17 cellular contexts compared by ENCODE assay signal in genomic region chr2:239127513-239127912, GRCh38.
DNase-seq lines count a peak whose midpoint lies in the region; ATAC-seq, FAIRE-seq and TF ChIP-seq lines count a peak whose summit lies in the region.
"Had no signal": no experiment of that assay in that cellular context is flagged by ENCODE, and none has a peak within 500 bp of the region (broad histone marks: within the 10 kb centered on the region; RNA-seq: fewer than 3 reads in every experiment).

No MANE protein-coding gene starts in this region.

- CTCF ChIA-PET in HepG2 (lab: Yijun Ruan, JAX; ENCODE audit: low intra/inter-chr PET ratio, low total read pairs) = no interaction called here

- TF ChIP-seq POLR2A in HepG2 (IDR thresholded peaks at IDR 0.05; ENCODE audit: insufficient read depth in 1 of 2, low read depth in 2 of 2, low read length in 2 of 2) (no peak), spleen (IDR thresholded peaks at IDR 0.05) (no peak)

- FAIRE-seq in HepG2 (lab: Jason Lieb, UNC) = no peak
- FAIRE-seq: GM12878, GM18507, H1, HTR-8/SVneo had no signal

- H3K9me3 ChIP-seq in heart right ventricle = no peaks in the 10 kb centered on the region
- H3K9me3 ChIP-seq in HepG2 (ENCODE audit: low read length) = no peaks in the 10 kb centered on the region
- H3K9me3 ChIP-seq in spleen = no peaks in the 10 kb centered on the region
- H3K9me3 ChIP-seq: HAP-1 had no signal

- H3K4me2 ChIP-seq in HepG2 (ENCODE audit: low read depth, low read length) = no peak overlapping the region

- H3K4me1 ChIP-seq in heart right ventricle (peaks cover 0 to 29% (median 12%) of the 10 kb centered on the region in 9 donors), HepG2 (ENCODE audit: insufficient read depth, low read length) (peaks cover 13% of the 10 kb centered on the region), spleen (peaks cover 0 to 29% (median 17%) of the 10 kb centered on the region in 6 donors)
- H3K4me1 ChIP-seq: HAP-1 had no signal

- peak overlapping the region in 5 of 10 donors; percentile 10 to 72 (median 23) for H3K27ac ChIP-seq in heart right ventricle
- peak overlapping the region; percentile 46 for H3K27ac ChIP-seq in HepG2 (ENCODE audit: extremely low read length, insufficient read depth, low read length)
- H3K27ac ChIP-seq in spleen = peak overlapping the region in 7 of 8 donors; percentile 4 to 70 (median 54)
- no peak overlapping the region for H3K27ac ChIP-seq in brain microvascular endothelial cell
- H3K27ac ChIP-seq: C4-2B had no signal

- no TSS peak for BruUV-seq in HepG2 (replicated peaks; lab: Mats Ljungman, UMichigan)

- H3K27me3 ChIP-seq in heart right ventricle (no peaks in the 10 kb centered on the region), HepG2 (ENCODE audit: control insufficient read depth in 1 of 2, insufficient read depth in 2 of 2, low read length in 2 of 2) (no peaks in the 10 kb centered on the region), spleen (replicated peaks in 1 of 7) (no peaks in the 10 kb centered on the region), brain microvascular endothelial cell (replicated peaks) (no peaks in the 10 kb centered on the region)

- TF ChIP-seq EP300 in HepG2 (IDR thresholded peaks at IDR 0.05; ENCODE audit: low read depth in 2 of 2, low read length in 2 of 2) (no peak), HepG2 (CRISPR knock-in tag; IDR thresholded peaks at IDR 0.05; ENCODE audit: borderline replicate concordance) (no peak)

- no peak for TF ChIP-seq CTCF in heart right ventricle (IDR thresholded peaks at IDR 0.05)
- no peak for TF ChIP-seq CTCF in HepG2 (CRISPR knock-in tag; IDR thresholded peaks at IDR 0.05)
- peak in 1 of 11 experiments; percentile 8 for TF ChIP-seq CTCF in spleen (IDR thresholded peaks at IDR 0.05 in 8 of 11, conservative IDR thresholded peaks at IDR 0.05 in 3 of 11)
- TF ChIP-seq CTCF in brain microvascular endothelial cell (IDR thresholded peaks at IDR 0.05; ENCODE audit: low read depth, low read length, missing control alignments) = no peak

- DNase-seq in Right ventricle myocardium inferior (ENCODE audit: missing footprints) (no peak), cardiac septum (ENCODE audit: low spot score) (no peak), heart right ventricle (peak in 1 of 2 donors; percentile 22), HepG2 (ENCODE audit: low spot score) (peak; percentile 30), spleen (peak; percentile 84), brain microvascular endothelial cell (no peak), NCI-H345 treated with DMSO at 0.1 percent for 48 hours (lab: John Stamatoyannopoulos, UW; ENCODE audit: unreplicated experiment) (no peak), activated T-cell treated with anti-CD3 and anti-CD28 coated beads for 4 hours (no peak)
- DNase-seq: 8988T; CD4-positive, alpha-beta memory T cell; DMS79 had no signal

- WGBS in heart right ventricle, 2 donors = 56 to 62% methylated on average over 9 of the region's 9 CpGs
- 73% methylated on average over 7 of the region's 9 CpGs for WGBS in HepG2 (ENCODE audit: low lambda C conversion rate)
- 52 to 80% (median 77%) methylated on average over 3 to 9 of the region's 9 CpGs for WGBS in spleen, 5 donors

- in situ Hi-C loops in HepG2 (cut with HindIII; ENCODE audit: extremely low pct_ligation_motif_present, low pct_unique_long_range_greater_than_20kb) (no loop called here), brain microvascular endothelial cell (cut with HindIII; ENCODE audit: low pct_ligation_motif_present, low sequenced_read_pairs) (no loop called here)

- H2AFZ ChIP-seq in HepG2 (ENCODE audit: low read length) = no peak overlapping the region

- POLR2A ChIA-PET in HepG2 (lab: Yijun Ruan, JAX) = no interaction called here

- H3K36me3 ChIP-seq in heart right ventricle = peaks cover 0 to 95% (median 25%) of the 10 kb centered on the region in 9 donors
- peaks cover 30 to 56% of the 10 kb centered on the region in 2 experiments for H3K36me3 ChIP-seq in HepG2 (replicated peaks in 1 of 2; ENCODE audit: control insufficient read depth in 1 of 2, insufficient read depth in 2 of 2, low read length in 2 of 2)
- H3K36me3 ChIP-seq in spleen = peaks cover 0 to 100% (median 63%) of the 10 kb centered on the region in 6 donors
- H3K36me3 ChIP-seq in brain microvascular endothelial cell (replicated peaks) = peaks cover 5% of the 10 kb centered on the region

- no peak for TF ChIP-seq RAD21 in HepG2 (CRISPR knock-in tag; IDR thresholded peaks at IDR 0.05)

- intact Hi-C loops in Right ventricle myocardium inferior (cut with DNase I) = loop anchor here (5.0 kb wide), 1 partner anchor 270 kb away; no protein-coding TSS in a partner anchor
- intact Hi-C loops in cardiac septum (cut with DNase I) = no loop called here
- intact Hi-C loops in heart right ventricle (cut with DNase I) = loop anchor here in 1 of 10 donors (10.0 kb wide), 1 partner anchor 277 kb away; the partner anchor contains the start of gene HDAC4
- intact Hi-C loops in HepG2 (cut with micrococcal nuclease; ENCODE audit: unreplicated experiment) = no loop called here
- intact Hi-C loops in spleen (cut with DNase I; ENCODE audit: low total_unique reads) = no loop called here

- peaks cover 3% of the 10 kb centered on the region; the same call in 1 of the 2 replicates for H4K20me1 ChIP-seq in HepG2 (ENCODE audit: insufficient read depth, low read length)

- no peaks in the 10 kb centered on the region for H3K79me2 ChIP-seq in HepG2 (ENCODE audit: insufficient read depth, low read length)

- H3K9ac ChIP-seq in HepG2 (ENCODE audit: insufficient read depth, low read depth, low read length) = no peak overlapping the region

- no peak overlapping the region for H3K4me3 ChIP-seq in heart right ventricle
- no peak overlapping the region for H3K4me3 ChIP-seq in HepG2 (replicated peaks in 1 of 3; ENCODE audit: insufficient read depth in 1 of 3, low read depth in 2 of 3, low read length in 3 of 3)
- no peak overlapping the region for H3K4me3 ChIP-seq in spleen
- H3K4me3 ChIP-seq in brain microvascular endothelial cell (ENCODE audit: low read depth, low read length) = no peak overlapping the region
- H3K4me3 ChIP-seq: GM12878, HAP-1 had no signal

- ATAC-seq in Right ventricle myocardium inferior = peak; percentile 46
- peak in 7 of 8 donors; percentile 9 to 63 (median 41) for ATAC-seq in heart right ventricle
- ATAC-seq in HepG2 = peak; percentile 59
- ATAC-seq: GM12878 had no signal

TF ChIP-seq in HepG2, 621 proteins besides CTCF, POLR2A, EP300 and RAD21 (continues in another document):
- TF ChIP-seq GMEB2 (CRISPR knock-in tag; IDR thresholded peaks at IDR 0.05; ENCODE audit: low read depth) (no peak), RFX1 (IDR thresholded peaks at IDR 0.05) (peak; percentile 74), FOXP1 (IDR thresholded peaks at IDR 0.05) (no peak), FOXP1 (CRISPR knock-in tag; IDR thresholded peaks at IDR 0.05) (peak; percentile 50; the same call in 1 of the 2 replicates), U2AF1 (optimal IDR thresholded peaks at IDR 0.05; ENCODE audit: low read depth, low read length) (no peak), ZFP62 (CRISPR knock-in tag; IDR thresholded peaks at IDR 0.05) (no peak), SOX5 (CRISPR knock-in tag; IDR thresholded peaks at IDR 0.05; ENCODE audit: borderline replicate concordance) (peak; percentile 67; the same call in 1 of the 2 replicates), ZBTB4 (CRISPR knock-in tag; IDR thresholded peaks at IDR 0.05; ENCODE audit: borderline replicate concordance) (no peak)

Comparison
In these comparisons a context has a peak if more than half of its experiments do, and no peak if none do; other contexts are left out.
1. DNase-seq: peak in HepG2 (single experiment) and spleen (single experiment); none in Right ventricle myocardium inferior (single experiment), cardiac septum (single experiment), brain microvascular endothelial cell (single experiment), NCI-H345 treated with DMSO at 0.1 percent for 48 hours (single experiment) and activated T-cell treated with anti-CD3 and anti-CD28 coated beads for 4 hours (single experiment).
2. Peak in every context shown above with its lines, with median percentiles within 50 percentile points of each other: ATAC-seq.